8 cellular contexts compared by ENCODE assay signal in genomic region chr2:47177042-47177565, GRCh38.
A peak's percentile ranks its signal among the peaks of the same experiment; 100 is the strongest.
DNase-seq lines count a peak whose midpoint lies in the region; ATAC-seq, FAIRE-seq and TF ChIP-seq lines count a peak whose summit lies in the region.

No MANE protein-coding gene starts in this region.

- no peaks in the 10 kb centered on the region for H3K9me3 Mint-ChIP-seq in activated naive CD8-positive, alpha-beta T cell (ENCODE audit: low read depth)

- H3K4me3 ChIP-seq in tibial artery: peak overlapping the region; percentile 93 to 99

- no peak for FAIRE-seq in urothelium cell line (lab: Jason Lieb, UNC)

- peak overlapping the region; percentile 99 for H3K27ac ChIP-seq in layer of hippocampus (ENCODE audit: low read depth, low read length)
- peak overlapping the region; percentile 99 to 100 for H3K27ac ChIP-seq in tibial artery

- DNase-seq in tibial artery: no peak
- DNase-seq in NCI-H1417 treated with DMSO at 0.1 percent for 48 hours (lab: John Stamatoyannopoulos, UW): no peak
- no peak for DNase-seq in urothelium cell line (ENCODE audit: low spot score)

- intact Hi-C loops in tibial artery (cut with DNase I; ENCODE audit: low total_unique reads): no loop called here

- TF ChIP-seq CTCF in tibial artery (IDR thresholded peaks at IDR 0.05): no peak

- H3K27ac Mint-ChIP-seq in activated naive CD8-positive, alpha-beta T cell: peak overlapping the region; percentile 100

- H3K36me3 Mint-ChIP-seq in activated naive CD8-positive, alpha-beta T cell: peaks cover 6% of the 10 kb centered on the region

- H3K36me3 ChIP-seq in tibial artery: no peaks in the 10 kb centered on the region

- H3K4me3 Mint-ChIP-seq in activated naive CD8-positive, alpha-beta T cell: peak overlapping the region; percentile 99

- H3K4me1 Mint-ChIP-seq in activated naive CD8-positive, alpha-beta T cell (ENCODE audit: low read depth): peaks cover 42% of the 10 kb centered on the region

- H3K9me3 ChIP-seq in tibial artery: no peaks in the 10 kb centered on the region

- H3K27me3 ChIP-seq in layer of hippocampus (ENCODE audit: control insufficient read depth, insufficient read depth, low read length) (no peaks in the 10 kb centered on the region), tibial artery (no peaks in the 10 kb centered on the region)

- ATAC-seq in GM18498 (IDR thresholded peaks at IDR 0.05; ENCODE audit: unreplicated experiment) (peak; percentile 4), HG02798 (IDR thresholded peaks at IDR 0.05; ENCODE audit: poor library complexity, unreplicated experiment) (peak; percentile 3), GM18861 (IDR thresholded peaks at IDR 0.05; ENCODE audit: unreplicated experiment) (no peak)

- H3K27me3 Mint-ChIP-seq in activated naive CD8-positive, alpha-beta T cell: no peaks in the 10 kb centered on the region

- H3K4me1 ChIP-seq in tibial artery: peaks cover 0 to 28% (median 16%) of the 10 kb centered on the region in 4 donors
